8 cellular contexts compared by ENCODE assay signal in genomic region chr17:40307001-40307690, GRCh38. TPM values are rescaled to one million over a fixed set of nuclear protein-coding genes. Genes with fewer than 3 reads are reported as not detected.
DNase-seq lines count a peak whose midpoint lies in the region; ATAC-seq, FAIRE-seq and TF ChIP-seq lines count a peak whose summit lies in the region.

No MANE protein-coding gene starts in this region.

- H3K56ac ChIP-seq in mesendoderm (ENCODE audit: low read length): peak overlapping the region; percentile 71

- H3K4ac ChIP-seq in mesendoderm (ENCODE audit: low read depth, low read length): peak overlapping the region; percentile 29

- peaks cover 30% of the 10 kb centered on the region for H3K4me1 Mint-ChIP-seq in astrocyte (ENCODE audit: low read depth, unreplicated experiment)
- H3K4me1 Mint-ChIP-seq in natural killer cell treated with Interleukin-12 subunit alpha and Interleukin-12 subunit beta and Interleukin-15 and Interleukin-18, amount 100 ng/mL, for 72 hours (ENCODE audit: low read depth in 2 of 2): peaks cover 28 to 43% of the 10 kb centered on the region in 2 donors

- no peaks in the 10 kb centered on the region for H3K9me3 ChIP-seq in astrocyte (ENCODE audit: insufficient read depth, low read depth, low read length)

- H3K9ac ChIP-seq in astrocyte (ENCODE audit: low read length) (peak overlapping the region; percentile 4), mesendoderm (ENCODE audit: low read length) (peak overlapping the region; percentile 39)

- DNase-seq in AG10803 (ENCODE audit: low read depth) (peak; percentile 84), M059J (ENCODE audit: low read depth) (peak; percentile 88), astrocyte (ENCODE audit: low read depth) (peak; percentile 50), mesendoderm (peak; percentile 74), NCI-H187 treated with DMSO at 0.1 percent for 48 hours (lab: John Stamatoyannopoulos, UW) (no peak), left lobe of liver (ENCODE audit: low spot score) (no peak)
- no peak for DNase-seq in effector CD4-positive, alpha-beta T cell
- DNase-seq in natural killer cell treated with Interleukin-12 subunit alpha and Interleukin-12 subunit beta and Interleukin-15 and Interleukin-18, amount 100 ng/mL, for 72 hours (ENCODE audit: low spot score): no peak

- TF ChIP-seq CTCF in AG10803 (conservative IDR thresholded peaks at IDR 0.05; ENCODE audit: low read length): 0 out of 2 replicates have a peak, but pooled peaks have one; percentile 5
- TF ChIP-seq CTCF in astrocyte (IDR thresholded peaks at IDR 0.05; ENCODE audit: insufficient read depth, low read depth, low read length): no peak

- H2AK5ac ChIP-seq in mesendoderm (ENCODE audit: low read length): no peak overlapping the region

- H3K79me1 ChIP-seq in mesendoderm (ENCODE audit: low read length): peaks cover 3% of the 10 kb centered on the region

- no peaks in the 10 kb centered on the region for H3K9me3 Mint-ChIP-seq in astrocyte (ENCODE audit: unreplicated experiment)
- H3K9me3 Mint-ChIP-seq in natural killer cell treated with Interleukin-12 subunit alpha and Interleukin-12 subunit beta and Interleukin-15 and Interleukin-18, amount 100 ng/mL, for 72 hours: no peaks in the 10 kb centered on the region

- no peak overlapping the region for H2BK15ac ChIP-seq in mesendoderm (replicated peaks; ENCODE audit: low read depth)

- no peak overlapping the region for H4K5ac ChIP-seq in mesendoderm (ENCODE audit: low read length)

- peak overlapping the region; percentile 42 for H3K18ac ChIP-seq in mesendoderm (ENCODE audit: low read length)

- no peak for FAIRE-seq in astrocyte (lab: Jason Lieb, UNC)

- no peak for ATAC-seq in natural killer cell treated with Interleukin-12 subunit alpha and Interleukin-12 subunit beta and Interleukin-15 and Interleukin-18, amount 100 ng/mL, for 72 hours
- no peak for ATAC-seq in left lobe of liver

- H2BK5ac ChIP-seq in mesendoderm (ENCODE audit: low read length): peak overlapping the region; percentile 64

- H3K4me2 ChIP-seq in astrocyte (ENCODE audit: low read length) (peak overlapping the region; percentile 51), mesendoderm (ENCODE audit: low read length) (no peak overlapping the region)

- H3K27me3 Mint-ChIP-seq in astrocyte (ENCODE audit: low read depth, unreplicated experiment): no peaks in the 10 kb centered on the region
- H3K27me3 Mint-ChIP-seq in natural killer cell treated with Interleukin-12 subunit alpha and Interleukin-12 subunit beta and Interleukin-15 and Interleukin-18, amount 100 ng/mL, for 72 hours: no peaks in the 10 kb centered on the region

- H3K79me2 ChIP-seq in astrocyte (ENCODE audit: insufficient read depth, low read length) (no peaks in the 10 kb centered on the region), mesendoderm (ENCODE audit: control insufficient read depth, insufficient read depth, low read length) (peaks cover 2% of the 10 kb centered on the region)

- no peak overlapping the region for H3K4me3 ChIP-seq in AG10803 (ENCODE audit: low read length)
- H3K4me3 ChIP-seq in astrocyte (ENCODE audit: insufficient read depth, low read depth, low read length): no peak overlapping the region
- no peak overlapping the region for H3K4me3 ChIP-seq in mesendoderm (ENCODE audit: low read length)

- WGBS in mesendoderm (ENCODE audit: extremely low coverage, insufficient coverage, low lambda C conversion rate): no CpG with 5 or more reads among the region's 10 CpGs

- H3K36me3 Mint-ChIP-seq in astrocyte (ENCODE audit: low read depth, unreplicated experiment): peaks cover 2% of the 10 kb centered on the region
- peaks cover 12% of the 10 kb centered on the region for H3K36me3 Mint-ChIP-seq in natural killer cell treated with Interleukin-12 subunit alpha and Interleukin-12 subunit beta and Interleukin-15 and Interleukin-18, amount 100 ng/mL, for 72 hours

- no peak overlapping the region for H4K8ac ChIP-seq in mesendoderm (ENCODE audit: low read depth, low read length)

- no peak overlapping the region for H3K4me3 Mint-ChIP-seq in astrocyte (ENCODE audit: unreplicated experiment)
- no peak overlapping the region for H3K4me3 Mint-ChIP-seq in natural killer cell treated with Interleukin-12 subunit alpha and Interleukin-12 subunit beta and Interleukin-15 and Interleukin-18, amount 100 ng/mL, for 72 hours

- H4K20me1 ChIP-seq in astrocyte (ENCODE audit: insufficient read depth, low read length): peaks cover 12% of the 10 kb centered on the region

- H3K27me3 ChIP-seq in astrocyte (ENCODE audit: insufficient read depth, low read length) (no peaks in the 10 kb centered on the region), mesendoderm (ENCODE audit: insufficient read depth, low read length, poor library complexity) (no peaks in the 10 kb centered on the region)

- no peak overlapping the region for H3K23ac ChIP-seq in mesendoderm (ENCODE audit: low read length)

- peaks cover 1% of the 10 kb centered on the region for H3K36me3 ChIP-seq in astrocyte (ENCODE audit: insufficient read depth, low read length)
- H3K36me3 ChIP-seq in mesendoderm (ENCODE audit: control insufficient read depth, insufficient read depth, low read length): peaks cover 5% of the 10 kb centered on the region

- H3K27ac ChIP-seq in astrocyte (ENCODE audit: low read depth, low read length) (no peak overlapping the region), mesendoderm (ENCODE audit: low read depth, low read length) (peak overlapping the region; percentile 69)

- peak overlapping the region; percentile 46 for H2BK120ac ChIP-seq in mesendoderm (ENCODE audit: low read depth, low read length)

- H2AFZ ChIP-seq in astrocyte (ENCODE audit: low read depth, low read length): no peak overlapping the region

- H3K27ac Mint-ChIP-seq in astrocyte (ENCODE audit: unreplicated experiment): no peak overlapping the region
- H3K27ac Mint-ChIP-seq in natural killer cell treated with Interleukin-12 subunit alpha and Interleukin-12 subunit beta and Interleukin-15 and Interleukin-18, amount 100 ng/mL, for 72 hours: no peak overlapping the region

- H3K4me1 ChIP-seq in astrocyte (ENCODE audit: insufficient read depth, low read length): peaks cover 55% of the 10 kb centered on the region
- peaks cover 23% of the 10 kb centered on the region for H3K4me1 ChIP-seq in mesendoderm (ENCODE audit: control insufficient read depth, low read depth, low read length)

RNA-seq across cellular contexts. Expression of gene RARA, which starts 1.8 kb away (rescaled TPM):
- 9.4 and 17.8 TPM in 2 replicates for total RNA-seq in M059J (2014; rRNA removed; shearing (Covaris generic))
- total RNA-seq in astrocyte (37.6 and 38.8 TPM in 2 replicates), left lobe of liver (21.3 TPM)
- polyA plus RNA-seq in mesendoderm (2013, experiment 1 of 2): 30.6 TPM
- polyA plus RNA-seq in mesendoderm (2013, experiment 2 of 2): 29.9 TPM
- 10 to 100 TPM; 26.4 to 37.8 TPM for total RNA-seq in natural killer cell treated with Interleukin-12 subunit alpha and Interleukin-12 subunit beta and Interleukin-15 and Interleukin-18, amount 100 ng/mL, for 72 hours

RNA-seq across cellular contexts. Expression of gene CDC6, which starts 19.5 kb away (rescaled TPM):
- 37.5 and 48.9 TPM in 2 replicates for total RNA-seq in M059J (2014; rRNA removed; shearing (Covaris generic))
- total RNA-seq in astrocyte (6.4 and 14.4 TPM in 2 replicates), left lobe of liver (1.5 TPM)
- 114 TPM for polyA plus RNA-seq in mesendoderm (2013, experiment 1 of 2)
- polyA plus RNA-seq in mesendoderm (2013, experiment 2 of 2): 117 TPM
- total RNA-seq in natural killer cell treated with Interleukin-12 subunit alpha and Interleukin-12 subunit beta and Interleukin-15 and Interleukin-18, amount 100 ng/mL, for 72 hours: 100 to 1,000 TPM in 1 of 2 donors, 10 to 100 TPM in 1; 79.2 to 172 TPM

RNA-seq across cellular contexts. Expression of gene GJD3, which starts 57.4 kb away (rescaled TPM):
- total RNA-seq in M059J (2014; rRNA removed; shearing (Covaris generic)): not detected in 2 replicates
- total RNA-seq in astrocyte: 0.34 and 0.43 TPM in 2 replicates
- not detected for polyA plus RNA-seq in mesendoderm (2013, experiment 1 of 2)
- polyA plus RNA-seq in mesendoderm (2013, experiment 2 of 2): not detected
- not detected for total RNA-seq in natural killer cell treated with Interleukin-12 subunit alpha and Interleukin-12 subunit beta and Interleukin-15 and Interleukin-18, amount 100 ng/mL, for 72 hours
- total RNA-seq in left lobe of liver: 0.68 TPM

Comparison
In these comparisons a context has a peak if more than half of its experiments do, and no peak if none do; other contexts are left out.
1. DNase-seq: peak in AG10803 (single experiment), M059J (single experiment), astrocyte (single experiment) and mesendoderm (single experiment); none in effector CD4-positive, alpha-beta T cell (single experiment), NCI-H187 treated with DMSO at 0.1 percent for 48 hours (single experiment), natural killer cell treated with Interleukin-12 subunit alpha and Interleukin-12 subunit beta and Interleukin-15 and Interleukin-18, amount 100 ng/mL, for 72 hours (single experiment) and left lobe of liver (single experiment).